28 cellular contexts compared by ENCODE assay signal in the genomic region with DNA sequence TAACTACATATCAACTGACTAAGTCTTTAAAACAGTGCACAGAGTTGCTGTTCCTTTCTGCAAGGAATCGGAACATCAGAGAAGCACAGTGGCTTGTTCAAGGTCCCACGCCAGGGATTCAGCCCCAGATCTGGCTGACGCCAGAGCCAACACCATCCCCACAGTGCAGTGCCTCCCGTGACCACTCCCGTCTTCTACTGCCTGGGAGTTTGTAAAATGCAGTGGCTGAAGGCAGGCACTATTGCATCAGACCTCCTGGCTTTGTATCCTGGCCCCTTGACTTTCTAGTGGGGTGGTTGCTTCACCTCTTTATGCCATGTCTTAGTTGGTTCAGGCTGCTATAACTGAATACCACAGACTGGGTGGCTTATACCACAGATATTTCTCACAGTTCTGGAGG.
DNase-seq lines count a peak whose midpoint lies in the region; ATAC-seq, FAIRE-seq and TF ChIP-seq lines count a peak whose summit lies in the region.
"Had no signal": no experiment of that assay in that cellular context is flagged by ENCODE, and none has a peak within 500 bp of the region (broad histone marks: within the 10 kb centered on the region; RNA-seq: fewer than 3 reads in every experiment).

No MANE protein-coding gene starts in this region.

- intact Hi-C loops in Right ventricle myocardium inferior (cut with DNase I): no loop called here
- intact Hi-C loops in cardiac septum (cut with DNase I): no loop called here
- intact Hi-C loops in HepG2 (cut with micrococcal nuclease; ENCODE audit: unreplicated experiment): no loop called here
- intact Hi-C loops in aorta (cut with DNase I): no loop called here
- intact Hi-C loops in OCI-LY7 (cut with micrococcal nuclease; ENCODE audit: unreplicated experiment): no loop called here

- H3K9me3 ChIP-seq in HepG2 (ENCODE audit: low read length): no peaks in the 10 kb centered on the region
- peaks cover 1% of the 10 kb centered on the region for H3K9me3 ChIP-seq in aorta (ENCODE audit: control insufficient read depth, low read length)
- no peaks in the 10 kb centered on the region for H3K9me3 ChIP-seq in OCI-LY7 (ENCODE audit: low read length)
- H3K9me3 ChIP-seq: esophagus muscularis mucosa, HAP-1, neutrophil, thoracic aorta had no signal

- H3K9me3 Mint-ChIP-seq in brain: no peaks in the 10 kb centered on the region
- H3K9me3 Mint-ChIP-seq: activated naive CD4-positive, alpha-beta T cell treated with anti-CD3 and anti-CD28 coated beads, Interleukin-2, amount 10 ng/mL, durations not matched to agents 7 days and 5 days; activated T-helper 1 cell treated with anti-CD3 and anti-CD28 coated beads, Interleukin-12 subunit alpha, Interleukin-12 subunit beta, Interleukin-2, Interleukin-4 antibody, amounts not matched to agents 30 ng/mL and 10 ng/mL and 1 ng/mL, durations not matched to agents 14 hours and 24 hours and 36 hours had no signal

- no peak for FAIRE-seq in HepG2 (lab: Jason Lieb, UNC)
- FAIRE-seq: HTR-8/SVneo had no signal

- in situ Hi-C loops in HepG2 (cut with HindIII; ENCODE audit: extremely low pct_ligation_motif_present, low pct_unique_long_range_greater_than_20kb): no loop called here

- H3K4me3 Mint-ChIP-seq in brain: peak overlapping the region in 1 of 5 experiments; percentile 54
- H3K4me3 Mint-ChIP-seq: activated naive CD4-positive, alpha-beta T cell treated with anti-CD3 and anti-CD28 coated beads, Interleukin-2, amount 10 ng/mL, durations not matched to agents 7 days and 5 days; activated T-helper 1 cell treated with anti-CD3 and anti-CD28 coated beads, Interleukin-12 subunit alpha, Interleukin-12 subunit beta, Interleukin-2, Interleukin-4 antibody, amounts not matched to agents 30 ng/mL and 10 ng/mL and 1 ng/mL, durations not matched to agents 14 hours and 24 hours and 36 hours; CD8-positive, alpha-beta memory T cell had no signal

- H3K36me3 ChIP-seq in HepG2 (replicated peaks in 1 of 2; ENCODE audit: control insufficient read depth in 1 of 2, insufficient read depth in 2 of 2, low read length in 2 of 2) (no peaks in the 10 kb centered on the region), aorta (ENCODE audit: control insufficient read depth in 1 of 2, insufficient read depth in 2 of 2, low read length in 1 of 2) (no peaks in the 10 kb centered on the region), OCI-LY7 (ENCODE audit: insufficient read depth, low read length) (no peaks in the 10 kb centered on the region)
- H3K36me3 ChIP-seq: esophagus muscularis mucosa, HAP-1, neutrophil, thoracic aorta had no signal

- POLR2A ChIA-PET in HepG2 (lab: Yijun Ruan, JAX) (no interaction called here), OCI-LY7 (lab: Charles Lee) (no interaction called here)

- H2AFZ ChIP-seq in HepG2 (ENCODE audit: low read length): no peak overlapping the region
- H2AFZ ChIP-seq in OCI-LY7 (ENCODE audit: low read length): no peak overlapping the region

- no peak for TF ChIP-seq CTCF in brain (conservative IDR thresholded peaks at IDR 0.05)
- TF ChIP-seq CTCF in HepG2 (CRISPR knock-in tag; IDR thresholded peaks at IDR 0.05): no peak
- no peak for TF ChIP-seq CTCF in OCI-LY7 (conservative IDR thresholded peaks at IDR 0.05; ENCODE audit: low read length)

- H3K79me2 ChIP-seq in HepG2 (ENCODE audit: insufficient read depth, low read length) (no peaks in the 10 kb centered on the region), OCI-LY7 (ENCODE audit: insufficient read depth, low read depth, low read length) (no peaks in the 10 kb centered on the region)

- no peak for TF ChIP-seq POLR2A in HepG2 (IDR thresholded peaks at IDR 0.05; ENCODE audit: insufficient read depth in 1 of 2, low read depth in 2 of 2, low read length in 2 of 2)

- H3K27me3 ChIP-seq in HepG2 (ENCODE audit: control insufficient read depth in 1 of 2, insufficient read depth in 2 of 2, low read length in 2 of 2) (peaks cover 0 to 1% of the 10 kb centered on the region in 2 experiments; a peak in 2 of 5 replicates), aorta (ENCODE audit: control insufficient read depth in 1 of 2, insufficient read depth in 2 of 2, low read length in 1 of 2) (no peaks in the 10 kb centered on the region)

- H3K4me1 ChIP-seq in HepG2 (ENCODE audit: insufficient read depth, low read length) (no peaks in the 10 kb centered on the region), aorta (ENCODE audit: control insufficient read depth in 1 of 2, insufficient read depth in 2 of 2, low read length in 2 of 2) (no peaks in the 10 kb centered on the region), OCI-LY7 (ENCODE audit: insufficient read depth, low read length, poor library complexity, severe bottlenecking) (no peaks in the 10 kb centered on the region)
- H3K4me1 ChIP-seq: esophagus muscularis mucosa, HAP-1 had no signal

- H3K9ac ChIP-seq in HepG2 (ENCODE audit: insufficient read depth, low read depth, low read length): no peak overlapping the region
- H3K9ac ChIP-seq: KMS-11 had no signal

- H4K20me1 ChIP-seq in HepG2 (ENCODE audit: insufficient read depth, low read length): no peaks in the 10 kb centered on the region
- H4K20me1 ChIP-seq in OCI-LY7 (ENCODE audit: insufficient read depth, low read length): no peaks in the 10 kb centered on the region

- H3K27ac Mint-ChIP-seq in brain: peak overlapping the region in 3 of 5 experiments; percentile 57 to 87 (median 71)
- H3K27ac Mint-ChIP-seq: activated naive CD4-positive, alpha-beta T cell treated with anti-CD3 and anti-CD28 coated beads, Interleukin-2, amount 10 ng/mL, durations not matched to agents 7 days and 5 days; activated T-helper 1 cell treated with anti-CD3 and anti-CD28 coated beads, Interleukin-12 subunit alpha, Interleukin-12 subunit beta, Interleukin-2, Interleukin-4 antibody, amounts not matched to agents 30 ng/mL and 10 ng/mL and 1 ng/mL, durations not matched to agents 14 hours and 24 hours and 36 hours; CD8-positive, alpha-beta memory T cell; progenitor cell of endocrine pancreas had no signal

- H3K27ac ChIP-seq in HepG2 (ENCODE audit: extremely low read length, insufficient read depth, low read length): no peak overlapping the region
- no peak overlapping the region for H3K27ac ChIP-seq in aorta (ENCODE audit: low read depth in 1 of 2, low read length in 2 of 2)
- no peak overlapping the region for H3K27ac ChIP-seq in OCI-LY7 (ENCODE audit: low read depth, low read length, poor library complexity, severe bottlenecking)
- H3K27ac ChIP-seq: coronary artery, esophagus muscularis mucosa, KMS-11, neutrophil, SK-N-MC, thoracic aorta had no signal

- no peaks in the 10 kb centered on the region for H3K9me2 ChIP-seq in OCI-LY7 (ENCODE audit: insufficient read depth, low read length)

- ATAC-seq in Right ventricle myocardium inferior (peak; percentile 79), HepG2 (no peak), aorta (ENCODE audit: low FRiP score) (peak; percentile 64), HG02588 (IDR thresholded peaks at IDR 0.05; ENCODE audit: unreplicated experiment) (no peak)
- ATAC-seq: stimulated activated naive CD8-positive, alpha-beta T cell treated with anti-CD3 and anti-CD28 coated beads, Interleukin-15, Interleukin-2, amounts not matched to agents 100 U/mL and 50 U/mL, for 24 hours had no signal

- peaks cover 7% of the 10 kb centered on the region for H3K27me3 Mint-ChIP-seq in brain

- BruUV-seq in HepG2 (replicated peaks; lab: Mats Ljungman, UMichigan): no TSS peak
- BruUV-seq in OCI-LY7 (replicated peaks; lab: Mats Ljungman, UMichigan): no TSS peak

- TF ChIP-seq RAD21 in HepG2 (CRISPR knock-in tag; IDR thresholded peaks at IDR 0.05): no peak

- H3K4me3 ChIP-seq in HepG2 (replicated peaks in 1 of 3; ENCODE audit: insufficient read depth in 1 of 3, low read depth in 2 of 3, low read length in 3 of 3): no peak overlapping the region
- H3K4me3 ChIP-seq in aorta (ENCODE audit: low read length in 2 of 2): no peak overlapping the region
- H3K4me3 ChIP-seq in OCI-LY7 (ENCODE audit: low read depth, low read length, poor library complexity, severe bottlenecking): no peak overlapping the region
- H3K4me3 ChIP-seq: esophagus muscularis mucosa, HAP-1, SK-N-MC, thoracic aorta had no signal

- peaks cover 68% of the 10 kb centered on the region for H3K4me1 Mint-ChIP-seq in brain
- H3K4me1 Mint-ChIP-seq: activated naive CD4-positive, alpha-beta T cell treated with anti-CD3 and anti-CD28 coated beads, Interleukin-2, amount 10 ng/mL, durations not matched to agents 7 days and 5 days had no signal

- CTCF ChIA-PET in HepG2 (lab: Yijun Ruan, JAX; ENCODE audit: low intra/inter-chr PET ratio, low total read pairs) (no interaction called here), OCI-LY7 (lab: Charles Lee; ENCODE audit: unreplicated experiment) (no interaction called here)

- DNase-seq in Right ventricle myocardium inferior (ENCODE audit: missing footprints) (no peak), cardiac septum (ENCODE audit: low spot score) (no peak), HepG2 (ENCODE audit: low spot score) (no peak), aorta (no peak), NCI-H82 (lab: John Stamatoyannopoulos, UW) (no peak), OCI-LY7 (ENCODE audit: low spot score) (no peak)
- DNase-seq: activated CD4-positive, alpha-beta T cell treated with anti-CD3 and anti-CD28 coated beads, Interleukin-2, amount 50 U/mL, for 4 hours; activated CD4-positive, CD25-positive, alpha-beta regulatory T cell; activated naive CD4-positive, alpha-beta T cell treated with anti-CD3 and anti-CD28 coated beads, Interleukin-2, amount 10 ng/mL, durations not matched to agents 7 days and 5 days; CD8-positive, alpha-beta memory T cell; mesendoderm; NCI-H1092 treated with DMSO at 0.1 percent for 48 hours; NCI-H2029; NCI-H226; NCI-H69; stimulated activated naive CD8-positive, alpha-beta T cell treated with anti-CD3 and anti-CD28 coated beads, Interleukin-15, Interleukin-2, amounts not matched to agents 100 U/mL and 50 U/mL, for 24 hours had no signal

- H3K36me3 Mint-ChIP-seq in brain: no peaks in the 10 kb centered on the region
- H3K36me3 Mint-ChIP-seq: activated naive CD4-positive, alpha-beta T cell treated with anti-CD3 and anti-CD28 coated beads, Interleukin-2, amount 10 ng/mL, durations not matched to agents 7 days and 5 days; CD8-positive, alpha-beta memory T cell had no signal

- TF ChIP-seq EP300 in HepG2 (IDR thresholded peaks at IDR 0.05; ENCODE audit: low read depth in 2 of 2, low read length in 2 of 2): no peak
- TF ChIP-seq EP300 in HepG2 (CRISPR knock-in tag; IDR thresholded peaks at IDR 0.05; ENCODE audit: borderline replicate concordance): no peak

- WGBS in HepG2 (ENCODE audit: low lambda C conversion rate): 33% methylated on average over 5 of the region's 5 CpGs
- WGBS in aorta, 2 donors: 57 to 76% methylated on average over 5 of the region's 5 CpGs

- H3K4me2 ChIP-seq in HepG2 (ENCODE audit: low read depth, low read length) (no peak overlapping the region), OCI-LY7 (ENCODE audit: low read length) (no peak overlapping the region)
- H3K4me2 ChIP-seq: KMS-11 had no signal

TF ChIP-seq in HepG2, 621 proteins besides CTCF, POLR2A, EP300 and RAD21:
- TF ChIP-seq ZNF3 (CRISPR knock-in tag; IDR thresholded peaks at IDR 0.05) (no peak), CEBPB (IDR thresholded peaks at IDR 0.05; ENCODE audit: borderline replicate concordance, low read depth, low read length) (peak; percentile 34; the same call in 1 of the 2 replicates)
TF ChIP-seq in HepG2: peak in this region for 1.

Comparison
In these comparisons a context has a peak if more than half of its experiments do, and no peak if none do; other contexts are left out.
1. ATAC-seq: peak in Right ventricle myocardium inferior (single experiment) and aorta (single experiment); none in HepG2 (single experiment) and HG02588 (single experiment).